In the genomic region with DNA sequence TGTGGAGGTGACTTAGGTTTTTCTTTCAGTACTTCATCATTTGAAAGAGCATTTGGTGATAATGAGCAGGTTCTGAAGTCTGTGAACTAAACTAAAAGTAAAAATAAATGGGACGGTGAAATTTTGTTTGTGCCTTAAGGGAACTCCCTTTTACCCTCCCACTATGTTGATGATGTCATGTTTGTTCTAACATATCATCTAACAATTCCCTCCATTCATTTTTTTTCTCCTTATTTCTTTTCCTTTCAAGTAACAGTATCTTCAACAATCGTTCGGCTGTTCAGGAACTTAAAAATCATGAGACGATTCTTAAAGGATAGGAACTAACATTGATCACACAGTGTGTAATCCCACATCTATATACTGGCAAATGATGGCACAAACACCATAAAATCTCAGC, we compare ENCODE assay signal across 15 cellular contexts.
"Had no signal": no experiment of that assay in that cellular context is flagged by ENCODE, and none has a peak within 500 bp of the region (broad histone marks: within the 10 kb centered on the region; RNA-seq: fewer than 3 reads in every experiment).

No MANE protein-coding gene starts in this region.

- H3K27me3 ChIP-seq: esophagus muscularis mucosa had no signal

- H3K4me1 Mint-ChIP-seq: activated CD8-positive, alpha-beta memory T cell treated with anti-CD3 and anti-CD28 coated beads, Interleukin-2, amount 10 ng/mL, durations not matched to agents 7 days and 5 days had no signal

- H3K9me3 ChIP-seq: esophagus muscularis mucosa had no signal

- DNase-seq: activated CD4-positive, alpha-beta T cell treated with anti-CD3 and anti-CD28 coated beads for 1 hour; activated CD4-positive, alpha-beta T cell treated with anti-CD3 and anti-CD28 coated beads, Interleukin-2, amount 50 U/mL, for 48 hours; activated CD8-positive, alpha-beta memory T cell treated with anti-CD3 and anti-CD28 coated beads, Interleukin-2, amount 10 ng/mL, durations not matched to agents 7 days and 5 days; activated effector memory CD4-positive, alpha-beta T cell treated with Interleukin-2 at 50 U/mL for 16 hours; activated T-cell treated with anti-CD3 and anti-CD28 coated beads, Interleukin-2, amount 50 U/mL, for 24 hours; cerebellar nuclear complex; glutamatergic neuron; left colon; naive thymus-derived CD8-positive, alpha-beta T cell; occipital lobe; stimulated activated CD4-positive, alpha-beta T cell treated with anti-CD3 and anti-CD28 coated beads, Interleukin-15, amount 100 ng/mL, for 24 hours had no signal

- H3K27me3 Mint-ChIP-seq: activated T-cell treated with anti-CD3 and anti-CD28 coated beads, Interleukin-2, amount 50 U/mL, for 24 hours had no signal

- H3K4me1 ChIP-seq: esophagus muscularis mucosa had no signal

- H3K27ac Mint-ChIP-seq: activated CD8-positive, alpha-beta memory T cell treated with anti-CD3 and anti-CD28 coated beads, Interleukin-2, amount 10 ng/mL, durations not matched to agents 7 days and 5 days; activated naive CD4-positive, alpha-beta T cell treated with anti-CD3 and anti-CD28 coated beads, Interleukin-2, amount 50 U/mL, for 72 hours; activated T-cell treated with anti-CD3 and anti-CD28 coated beads, Interleukin-2, amount 50 U/mL, for 24 hours had no signal

- H3K27ac ChIP-seq: esophagus muscularis mucosa had no signal

- H3K36me3 ChIP-seq: esophagus muscularis mucosa had no signal

- FAIRE-seq: endometrium, urothelium cell line had no signal

- H3K36me3 Mint-ChIP-seq: activated CD8-positive, alpha-beta memory T cell treated with anti-CD3 and anti-CD28 coated beads, Interleukin-2, amount 10 ng/mL, durations not matched to agents 7 days and 5 days; activated naive CD4-positive, alpha-beta T cell treated with anti-CD3 and anti-CD28 coated beads, Interleukin-2, amount 50 U/mL, for 72 hours; naive thymus-derived CD8-positive, alpha-beta T cell had no signal

- ATAC-seq: activated CD8-positive, alpha-beta memory T cell treated with anti-CD3 and anti-CD28 coated beads, Interleukin-2, amount 10 ng/mL, durations not matched to agents 7 days and 5 days; activated naive CD4-positive, alpha-beta T cell treated with anti-CD3 and anti-CD28 coated beads, Interleukin-2, amount 50 U/mL, for 72 hours; naive thymus-derived CD8-positive, alpha-beta T cell had no signal

- H3K4me3 Mint-ChIP-seq: activated CD8-positive, alpha-beta memory T cell treated with anti-CD3 and anti-CD28 coated beads, Interleukin-2, amount 10 ng/mL, durations not matched to agents 7 days and 5 days; activated T-cell treated with anti-CD3 and anti-CD28 coated beads, Interleukin-2, amount 50 U/mL, for 24 hours; naive thymus-derived CD8-positive, alpha-beta T cell had no signal

- H3K4me3 ChIP-seq: esophagus muscularis mucosa had no signal

- H3K9me3 Mint-ChIP-seq: activated naive CD4-positive, alpha-beta T cell treated with anti-CD3 and anti-CD28 coated beads, Interleukin-2, amount 50 U/mL, for 72 hours; activated T-cell treated with anti-CD3 and anti-CD28 coated beads, Interleukin-2, amount 50 U/mL, for 24 hours; naive thymus-derived CD8-positive, alpha-beta T cell had no signal
